Comparison of ENCODE assay signal across 18 cellular contexts in the genomic region with DNA sequence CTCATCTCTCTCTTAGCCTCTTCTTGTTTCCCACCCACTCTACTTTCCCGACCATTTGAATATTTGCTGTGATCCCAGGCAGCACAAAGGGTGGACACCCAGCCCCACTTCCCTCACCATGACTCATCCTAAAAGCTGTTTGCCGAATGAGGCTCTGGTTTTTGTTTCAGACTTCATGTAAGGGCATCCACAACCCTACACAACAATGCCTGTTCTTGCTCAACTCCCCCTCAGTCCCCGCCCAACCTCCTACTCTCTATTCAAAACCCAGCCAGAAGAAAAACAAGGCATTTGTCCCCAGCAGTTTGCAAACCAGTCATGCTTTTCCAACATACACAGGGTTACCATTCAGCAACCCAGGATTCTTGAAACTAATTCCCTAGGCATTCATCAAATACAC.
DNase-seq lines count a peak whose midpoint lies in the region; ATAC-seq and TF ChIP-seq lines count a peak whose summit lies in the region.
"Had no signal": no experiment of that assay in that cellular context is flagged by ENCODE, and none has a peak within 500 bp of the region (broad histone marks: within the 10 kb centered on the region; RNA-seq: fewer than 3 reads in every experiment).

No MANE protein-coding gene starts in this region.

- H3K36me3 Mint-ChIP-seq in GM23338 (ENCODE audit: low read depth), result peaks cover 13% of the 10 kb centered on the region
- H3K36me3 Mint-ChIP-seq in natural killer cell treated with Interleukin-12 subunit alpha and Interleukin-12 subunit beta and Interleukin-15 and Interleukin-18, amount 100 ng/mL, for 72 hours, result no peaks in the 10 kb centered on the region

- H3K79me2 ChIP-seq in GM23338 (replicated peaks; ENCODE audit: insufficient read depth), result no peaks in the 10 kb centered on the region

- no peaks in the 10 kb centered on the region for H4K20me1 ChIP-seq in GM23338 (replicated peaks; ENCODE audit: insufficient read depth)
- H4K20me1 ChIP-seq: BLaER1 treated with 17β-estradiol and CSF1 and Interleukin-3, amounts not matched to agents 10 nM and 100 nM had no signal

- no peaks in the 10 kb centered on the region for H3K9me2 ChIP-seq in GM23338 (ENCODE audit: insufficient read depth)

- no peak overlapping the region for H3K4me3 ChIP-seq in GM23338
- H3K4me3 ChIP-seq: BLaER1 treated with 17β-estradiol and CSF1 and Interleukin-3, amounts not matched to agents 10 nM and 100 nM had no signal

- no peak overlapping the region for H3K27ac ChIP-seq in GM23338 (ENCODE audit: low read depth)
- H3K27ac ChIP-seq: BLaER1 treated with 17β-estradiol and CSF1 and Interleukin-3, amounts not matched to agents 10 nM and 100 nM; brain microvascular endothelial cell; epithelial cell of prostate had no signal

- peaks cover 25% of the 10 kb centered on the region for H3K9me3 Mint-ChIP-seq in GM23338
- H3K9me3 Mint-ChIP-seq in natural killer cell treated with Interleukin-12 subunit alpha and Interleukin-12 subunit beta and Interleukin-15 and Interleukin-18, amount 100 ng/mL, for 72 hours, result peaks cover 11% of the 10 kb centered on the region

- no peak overlapping the region for H2AFZ ChIP-seq in GM23338

- no peaks in the 10 kb centered on the region for H3K4me1 ChIP-seq in GM23338 (ENCODE audit: insufficient read depth)

- no peak for TF ChIP-seq CTCF in GM23338 (conservative IDR thresholded peaks at IDR 0.05; ENCODE audit: low read depth in 2 of 2)

- no peaks in the 10 kb centered on the region for H3K36me3 ChIP-seq in GM23338 (ENCODE audit: insufficient read depth)
- H3K36me3 ChIP-seq: BLaER1 treated with 17β-estradiol and CSF1 and Interleukin-3, amounts not matched to agents 10 nM and 100 nM; brain microvascular endothelial cell had no signal

- H3K4me2 ChIP-seq in GM23338, result no peak overlapping the region
- H3K4me2 ChIP-seq: BLaER1 treated with 17β-estradiol and CSF1 and Interleukin-3, amounts not matched to agents 10 nM and 100 nM had no signal

- no peaks in the 10 kb centered on the region for H3F3A ChIP-seq in GM23338 (replicated peaks; ENCODE audit: low read depth)

- H3K27me3 ChIP-seq in GM23338 (ENCODE audit: insufficient read depth), result no peaks in the 10 kb centered on the region
- H3K27me3 ChIP-seq: BLaER1 treated with 17β-estradiol and CSF1 and Interleukin-3, amounts not matched to agents 10 nM and 100 nM; brain microvascular endothelial cell had no signal

- no peaks in the 10 kb centered on the region for H3K27me3 Mint-ChIP-seq in GM23338 (ENCODE audit: insufficient read depth, low read depth, poor library complexity)
- no peaks in the 10 kb centered on the region for H3K27me3 Mint-ChIP-seq in natural killer cell treated with Interleukin-12 subunit alpha and Interleukin-12 subunit beta and Interleukin-15 and Interleukin-18, amount 100 ng/mL, for 72 hours
- H3K27me3 Mint-ChIP-seq: T-helper 17 cell had no signal

- ATAC-seq in GM23338, result peak; percentile 48; the same call in 2 of the 3 replicates
- ATAC-seq in HG02970 (IDR thresholded peaks at IDR 0.05; ENCODE audit: low FRiP score, unreplicated experiment), result no peak
- ATAC-seq in natural killer cell treated with Interleukin-12 subunit alpha and Interleukin-12 subunit beta and Interleukin-15 and Interleukin-18, amount 100 ng/mL, for 72 hours, result no peak
- ATAC-seq: T-helper 17 cell had no signal

- H3K27ac Mint-ChIP-seq in GM23338, result peak overlapping the region; percentile 86; the same call in 1 of the 2 replicates
- no peak overlapping the region for H3K27ac Mint-ChIP-seq in natural killer cell treated with Interleukin-12 subunit alpha and Interleukin-12 subunit beta and Interleukin-15 and Interleukin-18, amount 100 ng/mL, for 72 hours
- H3K27ac Mint-ChIP-seq: activated T-helper 2 cell treated with anti-CD3 and anti-CD28 coated beads, Interferon-gamma antibody, Interleukin-2, Interleukin-4, amounts not matched to agents 10 μg/mL and 5 μg/mL and 100 μg/mL, durations not matched to agents 14 hours and 24 hours and 36 hours; T-helper 17 cell had no signal

- DNase-seq in GM23338 (ENCODE audit: low spot score) (no peak), anterior cingulate cortex (lab: John Stamatoyannopoulos, UW) (peak in 44 of 58 donors; percentile 0 to 63 (median 7)), hypothalamus (lab: John Stamatoyannopoulos, UW) (peak in 33 of 51 donors; percentile 0 to 64 (median 13)), putamen (ENCODE audit: low spot score) (peak; percentile 80)
- DNase-seq in activated CD4-positive, alpha-beta T cell treated with anti-CD3 and anti-CD28 coated beads, Interleukin-2, amount 50 U/mL, for 1 hour, result no peak
- no peak for DNase-seq in stimulated activated naive CD4-positive, alpha-beta T cell treated with Interleukin-2 at 50 U/mL for 16 hours (lab: John Stamatoyannopoulos, UW)
- DNase-seq in natural killer cell treated with Interleukin-12 subunit alpha and Interleukin-12 subunit beta and Interleukin-15 and Interleukin-18, amount 100 ng/mL, for 72 hours (ENCODE audit: low spot score), result no peak
- DNase-seq: brain microvascular endothelial cell; EL; NCI-H1048; retina; stimulated activated CD4-positive, alpha-beta T cell treated with anti-CD3 and anti-CD28 coated beads, Interleukin-4, amount 100 ng/mL, for 4 hours; stimulated activated naive CD4-positive, alpha-beta T cell; T-helper 17 cell had no signal

- peaks cover 4% of the 10 kb centered on the region; the same call in 2 of the 3 replicates for H3K4me1 Mint-ChIP-seq in GM23338
- no peaks in the 10 kb centered on the region for H3K4me1 Mint-ChIP-seq in natural killer cell treated with Interleukin-12 subunit alpha and Interleukin-12 subunit beta and Interleukin-15 and Interleukin-18, amount 100 ng/mL, for 72 hours (ENCODE audit: low read depth in 2 of 2)
- H3K4me1 Mint-ChIP-seq: T-helper 17 cell had no signal

- H3K4me3 Mint-ChIP-seq in GM23338, result no peak overlapping the region
- H3K4me3 Mint-ChIP-seq in natural killer cell treated with Interleukin-12 subunit alpha and Interleukin-12 subunit beta and Interleukin-15 and Interleukin-18, amount 100 ng/mL, for 72 hours, result no peak overlapping the region
- H3K4me3 Mint-ChIP-seq: T-helper 17 cell had no signal

TF ChIP-seq in GM23338, 12 proteins besides CTCF, POLR2A, EP300 and RAD21 (continues in another document):
- TF ChIP-seq CREB1 (CRISPR knock-in tag; IDR thresholded peaks at IDR 0.05; ENCODE audit: low read depth), result no peak
- no peak for TF ChIP-seq EZH2 (IDR thresholded peaks at IDR 0.05; ENCODE audit: low read depth, unreplicated experiment)
- TF ChIP-seq, protein P1, sequence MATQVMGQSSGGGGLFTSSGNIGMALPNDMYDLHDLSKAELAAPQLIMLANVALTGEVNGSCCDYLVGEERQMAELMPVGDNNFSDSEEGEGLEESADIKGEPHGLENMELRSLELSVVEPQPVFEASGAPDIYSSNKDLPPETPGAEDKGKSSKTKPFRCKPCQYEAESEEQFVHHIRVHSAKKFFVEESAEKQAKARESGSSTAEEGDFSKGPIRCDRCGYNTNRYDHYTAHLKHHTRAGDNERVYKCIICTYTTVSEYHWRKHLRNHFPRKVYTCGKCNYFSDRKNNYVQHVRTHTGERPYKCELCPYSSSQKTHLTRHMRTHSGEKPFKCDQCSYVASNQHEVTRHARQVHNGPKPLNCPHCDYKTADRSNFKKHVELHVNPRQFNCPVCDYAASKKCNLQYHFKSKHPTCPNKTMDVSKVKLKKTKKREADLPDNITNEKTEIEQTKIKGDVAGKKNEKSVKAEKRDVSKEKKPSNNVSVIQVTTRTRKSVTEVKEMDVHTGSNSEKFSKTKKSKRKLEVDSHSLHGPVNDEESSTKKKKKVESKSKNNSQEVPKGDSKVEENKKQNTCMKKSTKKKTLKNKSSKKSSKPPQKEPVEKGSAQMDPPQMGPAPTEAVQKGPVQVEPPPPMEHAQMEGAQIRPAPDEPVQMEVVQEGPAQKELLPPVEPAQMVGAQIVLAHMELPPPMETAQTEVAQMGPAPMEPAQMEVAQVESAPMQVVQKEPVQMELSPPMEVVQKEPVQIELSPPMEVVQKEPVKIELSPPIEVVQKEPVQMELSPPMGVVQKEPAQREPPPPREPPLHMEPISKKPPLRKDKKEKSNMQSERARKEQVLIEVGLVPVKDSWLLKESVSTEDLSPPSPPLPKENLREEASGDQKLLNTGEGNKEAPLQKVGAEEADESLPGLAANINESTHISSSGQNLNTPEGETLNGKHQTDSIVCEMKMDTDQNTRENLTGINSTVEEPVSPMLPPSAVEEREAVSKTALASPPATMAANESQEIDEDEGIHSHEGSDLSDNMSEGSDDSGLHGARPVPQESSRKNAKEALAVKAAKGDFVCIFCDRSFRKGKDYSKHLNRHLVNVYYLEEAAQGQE (IDR thresholded peaks at IDR 0.05; ENCODE audit: unreplicated experiment), result no peak
- no peak for TF ChIP-seq ZNF114 (CRISPR knock-in tag; IDR thresholded peaks at IDR 0.05)
- TF ChIP-seq JUNB (IDR thresholded peaks at IDR 0.05; ENCODE audit: unreplicated experiment), result no peak
- TF ChIP-seq, protein P2, sequence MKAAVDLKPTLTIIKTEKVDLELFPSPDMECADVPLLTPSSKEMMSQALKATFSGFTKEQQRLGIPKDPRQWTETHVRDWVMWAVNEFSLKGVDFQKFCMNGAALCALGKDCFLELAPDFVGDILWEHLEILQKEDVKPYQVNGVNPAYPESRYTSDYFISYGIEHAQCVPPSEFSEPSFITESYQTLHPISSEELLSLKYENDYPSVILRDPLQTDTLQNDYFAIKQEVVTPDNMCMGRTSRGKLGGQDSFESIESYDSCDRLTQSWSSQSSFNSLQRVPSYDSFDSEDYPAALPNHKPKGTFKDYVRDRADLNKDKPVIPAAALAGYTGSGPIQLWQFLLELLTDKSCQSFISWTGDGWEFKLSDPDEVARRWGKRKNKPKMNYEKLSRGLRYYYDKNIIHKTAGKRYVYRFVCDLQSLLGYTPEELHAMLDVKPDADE (IDR thresholded peaks at IDR 0.05), result no peak
- TF ChIP-seq STAT1 (IDR thresholded peaks at IDR 0.05; ENCODE audit: unreplicated experiment), result no peak
- no peak for TF ChIP-seq EZH2phosphoT487 (IDR thresholded peaks at IDR 0.05; ENCODE audit: unreplicated experiment)

Comparison
In these comparisons a context has a peak if more than half of its experiments do, and no peak if none do; other contexts are left out.
1. DNase-seq: peak in anterior cingulate cortex (44 of 58), hypothalamus (33 of 51) and putamen (single experiment); none in GM23338 (single experiment), activated CD4-positive, alpha-beta T cell treated with anti-CD3 and anti-CD28 coated beads, Interleukin-2, amount 50 U/mL, for 1 hour (single experiment), stimulated activated naive CD4-positive, alpha-beta T cell treated with Interleukin-2 at 50 U/mL for 16 hours (single experiment) and natural killer cell treated with Interleukin-12 subunit alpha and Interleukin-12 subunit beta and Interleukin-15 and Interleukin-18, amount 100 ng/mL, for 72 hours (single experiment).